Comparison of ENCODE assay signal across 23 cellular contexts in genomic region chr10:126599949-126600627, GRCh38.
"Had no signal": no experiment of that assay in that cellular context is flagged by ENCODE, and none has a peak within 500 bp of the region (broad histone marks: within the 10 kb centered on the region; RNA-seq: fewer than 3 reads in every experiment).

No MANE protein-coding gene starts in this region.

- H3K36me3 Mint-ChIP-seq: activated naive CD8-positive, alpha-beta T cell treated with anti-CD3 and anti-CD28 coated beads for 36 hours; brain; natural killer cell had no signal

- H3K27ac ChIP-seq: adrenal gland, ascending aorta, cardiac muscle cell, colonic mucosa, gastrocnemius medialis, pancreas, psoas muscle, upper lobe of left lung had no signal

- H3K4me3 ChIP-seq: adrenal gland, ascending aorta, cardiac muscle cell, colonic mucosa, gastrocnemius medialis, pancreas, psoas muscle, upper lobe of left lung had no signal

- H3K27ac Mint-ChIP-seq: activated CD4-positive, alpha-beta T cell treated with anti-CD3 and anti-CD28 coated beads for 36 hours; activated naive CD4-positive, alpha-beta T cell treated with anti-CD3 and anti-CD28 coated beads for 36 hours; activated naive CD8-positive, alpha-beta T cell treated with anti-CD3 and anti-CD28 coated beads for 36 hours; natural killer cell; T-helper 2 cell treated with Interferon-gamma antibody and Interleukin-4, amounts not matched to agents 5 μg/mL and 100 μg/mL, for 36 hours had no signal

- H3K9me3 ChIP-seq: adrenal gland, ascending aorta, colonic mucosa, gastrocnemius medialis, pancreas, psoas muscle, upper lobe of left lung had no signal

- H3K27me3 Mint-ChIP-seq: activated CD4-positive, alpha-beta T cell treated with anti-CD3 and anti-CD28 coated beads for 36 hours; activated naive CD8-positive, alpha-beta T cell treated with anti-CD3 and anti-CD28 coated beads for 36 hours had no signal

- DNase-seq: activated CD4-positive, alpha-beta T cell treated with anti-CD3 and anti-CD28 coated beads for 36 hours; activated CD4-positive, alpha-beta T cell treated with anti-CD3 and anti-CD28 coated beads, Interleukin-2, amount 50 U/mL, for 4 hours; activated CD4-positive, CD25-positive, alpha-beta regulatory T cell; activated effector memory CD4-positive, alpha-beta T cell treated with Interleukin-2 at 50 U/mL for 16 hours; activated naive CD4-positive, alpha-beta T cell treated with anti-CD3 and anti-CD28 coated beads for 36 hours; activated naive CD8-positive, alpha-beta T cell treated with anti-CD3 and anti-CD28 coated beads for 36 hours; activated T-cell treated with anti-CD3 and anti-CD28 coated beads for 4 hours; adrenal gland; cerebellar nuclear complex; colonic mucosa; effector memory CD4-positive, alpha-beta T cell; gastrocnemius medialis; glutamatergic neuron; natural killer cell; pancreas; psoas muscle; stimulated activated naive CD4-positive, alpha-beta T cell treated with Interleukin-2 at 50 U/mL for 16 hours; T-helper 1 cell had no signal

- H3K36me3 ChIP-seq: adrenal gland, ascending aorta, cardiac muscle cell, colonic mucosa, gastrocnemius medialis, pancreas, upper lobe of left lung had no signal

- ATAC-seq: activated CD4-positive, alpha-beta T cell treated with anti-CD3 and anti-CD28 coated beads for 36 hours; gastrocnemius medialis; pancreas; psoas muscle had no signal

- H3K4me1 ChIP-seq: adrenal gland, ascending aorta, colonic mucosa, gastrocnemius medialis, pancreas, psoas muscle, upper lobe of left lung had no signal

- H3K4me1 Mint-ChIP-seq: activated CD4-positive, alpha-beta T cell treated with anti-CD3 and anti-CD28 coated beads for 36 hours; activated naive CD8-positive, alpha-beta T cell treated with anti-CD3 and anti-CD28 coated beads for 36 hours; natural killer cell had no signal

- H3K9me3 Mint-ChIP-seq: activated naive CD4-positive, alpha-beta T cell treated with anti-CD3 and anti-CD28 coated beads for 36 hours; activated naive CD8-positive, alpha-beta T cell treated with anti-CD3 and anti-CD28 coated beads for 36 hours; brain; natural killer cell; T-helper 2 cell treated with Interferon-gamma antibody and Interleukin-4, amounts not matched to agents 5 μg/mL and 100 μg/mL, for 36 hours had no signal

- H3K27me3 ChIP-seq: adrenal gland, ascending aorta, cardiac muscle cell, colonic mucosa, gastrocnemius medialis, pancreas, upper lobe of left lung had no signal

- H3K4me3 Mint-ChIP-seq: activated CD4-positive, alpha-beta T cell treated with anti-CD3 and anti-CD28 coated beads for 36 hours; activated naive CD4-positive, alpha-beta T cell treated with anti-CD3 and anti-CD28 coated beads for 36 hours; activated naive CD8-positive, alpha-beta T cell treated with anti-CD3 and anti-CD28 coated beads for 36 hours; brain; natural killer cell; T-helper 2 cell treated with Interferon-gamma antibody and Interleukin-4, amounts not matched to agents 5 μg/mL and 100 μg/mL, for 36 hours had no signal
